In the genomic region with DNA sequence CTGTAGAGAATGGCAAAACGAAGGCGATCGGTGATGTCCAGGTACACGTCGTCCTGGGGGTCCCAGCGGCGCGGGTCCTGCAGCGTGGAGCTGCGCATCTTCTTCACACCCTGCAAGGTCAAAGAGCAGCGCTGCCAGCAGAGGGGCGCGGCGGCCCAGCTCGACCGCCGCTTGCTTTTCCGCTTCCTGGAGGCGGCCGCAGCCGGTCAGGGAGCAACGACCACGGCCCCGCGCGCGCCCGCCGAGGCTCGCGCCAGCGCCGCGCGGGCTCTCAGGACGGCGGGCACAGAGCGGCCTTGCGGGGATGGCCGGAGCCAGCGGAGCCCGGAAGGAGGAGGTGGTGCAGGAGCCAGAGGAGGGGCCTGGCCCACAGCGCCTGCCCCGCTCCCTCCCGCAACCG, we compare ENCODE assay signal across 17 cellular contexts.
"Had no signal": no experiment of that assay in that cellular context is flagged by ENCODE, and none has a peak within 500 bp of the region (broad histone marks: within the 10 kb centered on the region; RNA-seq: fewer than 3 reads in every experiment).

No MANE protein-coding gene starts in this region.

- H3K36me3 Mint-ChIP-seq: naive thymus-derived CD8-positive, alpha-beta T cell; stimulated activated effector memory CD8-positive, alpha-beta T cell treated with anti-CD3 and anti-CD28 coated beads, Interleukin-12 subunit alpha, Interleukin-12 subunit beta, amount 100 ng/mL, for 72 hours; type B pancreatic cell had no signal

- H3K9me3 Mint-ChIP-seq: stimulated activated effector memory CD8-positive, alpha-beta T cell treated with anti-CD3 and anti-CD28 coated beads, Interleukin-12 subunit alpha, Interleukin-12 subunit beta, amount 100 ng/mL, for 72 hours; type B pancreatic cell had no signal

- H3K27ac Mint-ChIP-seq: naive thymus-derived CD8-positive, alpha-beta T cell; stimulated activated effector memory CD8-positive, alpha-beta T cell treated with anti-CD3 and anti-CD28 coated beads, Interleukin-12 subunit alpha, Interleukin-12 subunit beta, amount 100 ng/mL, for 72 hours; type B pancreatic cell had no signal

- H3K4me3 Mint-ChIP-seq: naive thymus-derived CD8-positive, alpha-beta T cell; stimulated activated effector memory CD8-positive, alpha-beta T cell treated with anti-CD3 and anti-CD28 coated beads, Interleukin-12 subunit alpha, Interleukin-12 subunit beta, amount 100 ng/mL, for 72 hours; type B pancreatic cell had no signal

- DNase-seq: dorsolateral prefrontal cortex; effector CD4-positive, alpha-beta T cell; head of caudate nucleus; left ventricle myocardium inferior; lower lobe of right lung; naive thymus-derived CD8-positive, alpha-beta T cell; occipital lobe; retina; stimulated activated CD4-positive, alpha-beta T cell treated with anti-CD3 and anti-CD28 coated beads, Interleukin-2, amount 100 ng/mL, for 24 hours; stimulated activated CD4-positive, alpha-beta T cell treated with anti-CD3 and anti-CD28 coated beads, Interleukin-4, amount 100 ng/mL, for 24 hours; stimulated activated naive CD4-positive, alpha-beta T cell treated with Interleukin-2 at 50 U/mL for 16 hours; stomach; tibial artery had no signal

- H3K27me3 Mint-ChIP-seq: type B pancreatic cell had no signal

- H3K4me1 Mint-ChIP-seq: naive thymus-derived CD8-positive, alpha-beta T cell; stimulated activated effector memory CD8-positive, alpha-beta T cell treated with anti-CD3 and anti-CD28 coated beads, Interleukin-12 subunit alpha, Interleukin-12 subunit beta, amount 100 ng/mL, for 72 hours had no signal

- ATAC-seq: naive thymus-derived CD8-positive, alpha-beta T cell; pancreas; sciatic nerve; stimulated activated effector memory CD8-positive, alpha-beta T cell treated with anti-CD3 and anti-CD28 coated beads, Interleukin-12 subunit alpha, Interleukin-12 subunit beta, amount 100 ng/mL, for 72 hours had no signal
